Comparison of ENCODE assay signal across 1 cellular context in the genomic region with DNA sequence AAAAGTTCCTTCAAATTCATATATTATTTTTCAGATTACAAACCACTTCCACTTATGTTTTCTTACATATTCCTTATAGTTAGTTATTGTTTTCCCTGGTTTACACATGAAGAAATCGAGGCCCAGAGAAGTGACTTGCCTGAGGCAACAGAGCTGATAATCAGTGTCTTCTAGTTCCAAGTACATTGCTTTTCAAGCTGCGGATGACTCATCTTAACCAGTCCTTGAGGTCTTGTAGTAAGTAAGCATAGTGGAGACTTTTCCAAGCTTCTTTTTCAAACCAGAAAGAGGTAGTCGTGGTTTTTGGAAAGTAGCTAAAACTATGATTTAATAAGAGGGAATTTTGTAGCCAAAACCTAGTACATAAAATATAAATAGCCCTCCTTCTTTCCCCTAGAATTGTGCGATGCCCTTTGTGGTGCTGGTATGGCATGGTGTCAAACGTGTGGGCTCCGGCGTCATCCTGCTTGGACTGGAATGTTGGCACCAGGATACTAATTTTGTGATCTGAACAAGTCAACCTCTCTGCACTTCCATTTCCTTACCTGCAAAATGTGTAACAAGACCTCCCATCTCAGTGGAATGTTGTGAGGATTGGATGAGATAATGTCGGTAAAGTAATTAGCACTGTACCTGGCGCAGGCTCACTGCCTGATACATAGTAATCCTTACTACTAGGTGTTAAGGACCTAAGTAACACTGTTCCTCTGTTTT.
TF ChIP-seq lines count a peak whose summit lies in the region.

No MANE protein-coding gene starts in this region.

TF ChIP-seq in GM23338, 12 proteins besides CTCF, POLR2A, EP300 and RAD21 (continued from another document):
- TF ChIP-seq, protein P1, sequence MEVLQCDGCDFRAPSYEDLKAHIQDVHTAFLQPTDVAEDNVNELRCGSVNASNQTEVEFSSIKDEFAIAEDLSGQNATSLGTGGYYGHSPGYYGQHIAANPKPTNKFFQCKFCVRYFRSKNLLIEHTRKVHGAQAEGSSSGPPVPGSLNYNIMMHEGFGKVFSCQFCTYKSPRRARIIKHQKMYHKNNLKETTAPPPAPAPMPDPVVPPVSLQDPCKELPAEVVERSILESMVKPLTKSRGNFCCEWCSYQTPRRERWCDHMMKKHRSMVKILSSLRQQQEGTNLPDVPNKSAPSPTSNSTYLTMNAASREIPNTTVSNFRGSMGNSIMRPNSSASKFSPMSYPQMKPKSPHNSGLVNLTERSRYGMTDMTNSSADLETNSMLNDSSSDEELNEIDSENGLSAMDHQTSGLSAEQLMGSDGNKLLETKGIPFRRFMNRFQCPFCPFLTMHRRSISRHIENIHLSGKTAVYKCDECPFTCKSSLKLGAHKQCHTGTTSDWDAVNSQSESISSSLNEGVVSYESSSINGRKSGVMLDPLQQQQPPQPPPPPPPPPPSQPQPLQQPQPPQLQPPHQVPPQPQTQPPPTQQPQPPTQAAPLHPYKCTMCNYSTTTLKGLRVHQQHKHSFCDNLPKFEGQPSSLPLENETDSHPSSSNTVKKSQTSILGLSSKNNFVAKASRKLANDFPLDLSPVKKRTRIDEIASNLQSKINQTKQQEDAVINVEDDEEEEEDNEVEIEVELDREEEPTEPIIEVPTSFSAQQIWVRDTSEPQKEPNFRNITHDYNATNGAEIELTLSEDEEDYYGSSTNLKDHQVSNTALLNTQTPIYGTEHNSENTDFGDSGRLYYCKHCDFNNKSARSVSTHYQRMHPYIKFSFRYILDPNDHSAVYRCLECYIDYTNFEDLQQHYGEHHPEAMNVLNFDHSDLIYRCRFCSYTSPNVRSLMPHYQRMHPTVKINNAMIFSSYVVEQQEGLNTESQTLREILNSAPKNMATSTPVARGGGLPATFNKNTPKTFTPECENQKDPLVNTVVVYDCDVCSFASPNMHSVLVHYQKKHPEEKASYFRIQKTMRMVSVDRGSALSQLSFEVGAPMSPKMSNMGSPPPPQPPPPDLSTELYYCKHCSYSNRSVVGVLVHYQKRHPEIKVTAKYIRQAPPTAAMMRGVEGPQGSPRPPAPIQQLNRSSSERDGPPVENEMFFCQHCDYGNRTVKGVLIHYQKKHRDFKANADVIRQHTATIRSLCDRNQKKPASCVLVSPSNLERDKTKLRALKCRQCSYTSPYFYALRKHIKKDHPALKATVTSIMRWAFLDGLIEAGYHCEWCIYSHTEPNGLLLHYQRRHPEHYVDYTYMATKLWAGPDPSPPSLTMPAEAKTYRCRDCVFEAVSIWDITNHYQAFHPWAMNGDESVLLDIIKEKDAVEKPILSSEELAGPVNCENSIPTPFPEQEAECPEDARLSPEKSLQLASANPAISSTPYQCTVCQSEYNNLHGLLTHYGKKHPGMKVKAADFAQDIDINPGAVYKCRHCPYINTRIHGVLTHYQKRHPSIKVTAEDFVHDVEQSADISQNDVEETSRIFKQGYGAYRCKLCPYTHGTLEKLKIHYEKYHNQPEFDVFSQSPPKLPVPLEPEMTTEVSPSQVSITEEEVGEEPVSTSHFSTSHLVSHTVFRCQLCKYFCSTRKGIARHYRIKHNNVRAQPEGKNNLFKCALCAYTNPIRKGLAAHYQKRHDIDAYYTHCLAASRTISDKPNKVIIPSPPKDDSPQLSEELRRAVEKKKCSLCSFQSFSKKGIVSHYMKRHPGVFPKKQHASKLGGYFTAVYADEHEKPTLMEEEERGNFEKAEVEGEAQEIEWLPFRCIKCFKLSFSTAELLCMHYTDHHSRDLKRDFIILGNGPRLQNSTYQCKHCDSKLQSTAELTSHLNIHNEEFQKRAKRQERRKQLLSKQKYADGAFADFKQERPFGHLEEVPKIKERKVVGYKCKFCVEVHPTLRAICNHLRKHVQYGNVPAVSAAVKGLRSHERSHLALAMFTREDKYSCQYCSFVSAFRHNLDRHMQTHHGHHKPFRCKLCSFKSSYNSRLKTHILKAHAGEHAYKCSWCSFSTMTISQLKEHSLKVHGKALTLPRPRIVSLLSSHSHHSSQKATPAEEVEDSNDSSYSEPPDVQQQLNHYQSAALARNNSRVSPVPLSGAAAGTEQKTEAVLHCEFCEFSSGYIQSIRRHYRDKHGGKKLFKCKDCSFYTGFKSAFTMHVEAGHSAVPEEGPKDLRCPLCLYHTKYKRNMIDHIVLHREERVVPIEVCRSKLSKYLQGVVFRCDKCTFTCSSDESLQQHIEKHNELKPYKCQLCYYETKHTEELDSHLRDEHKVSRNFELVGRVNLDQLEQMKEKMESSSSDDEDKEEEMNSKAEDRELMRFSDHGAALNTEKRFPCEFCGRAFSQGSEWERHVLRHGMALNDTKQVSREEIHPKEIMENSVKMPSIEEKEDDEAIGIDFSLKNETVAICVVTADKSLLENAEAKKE (CRISPR knock-in tag; IDR thresholded peaks at IDR 0.05): no peak
- TF ChIP-seq JUNB (IDR thresholded peaks at IDR 0.05; ENCODE audit: unreplicated experiment) (no peak), EZH2 (IDR thresholded peaks at IDR 0.05; ENCODE audit: low read depth, unreplicated experiment) (no peak), POLR2AphosphoS5 (IDR thresholded peaks at IDR 0.05; ENCODE audit: low read depth) (no peak), NANOG (IDR thresholded peaks at IDR 0.05; ENCODE audit: borderline replicate concordance) (no peak), STAT1 (IDR thresholded peaks at IDR 0.05; ENCODE audit: unreplicated experiment) (no peak), ZNF114 (CRISPR knock-in tag; IDR thresholded peaks at IDR 0.05) (no peak), EZH2phosphoT487 (IDR thresholded peaks at IDR 0.05; ENCODE audit: unreplicated experiment) (no peak)
